1 cellular context compared by ENCODE assay signal in genomic region chr6:160462551-160463109, GRCh38.
TF ChIP-seq lines count a peak whose summit lies in the region.

No MANE protein-coding gene starts in this region.

TF ChIP-seq in GM23338, 12 proteins besides CTCF, POLR2A, EP300 and RAD21 (continued from another document):
- TF ChIP-seq REST (IDR thresholded peaks at IDR 0.05; ENCODE audit: unreplicated experiment) (no peak), JUNB (IDR thresholded peaks at IDR 0.05; ENCODE audit: unreplicated experiment) (no peak), ZNF114 (CRISPR knock-in tag; IDR thresholded peaks at IDR 0.05) (no peak), STAT1 (IDR thresholded peaks at IDR 0.05; ENCODE audit: unreplicated experiment) (no peak)
